ENCODE assay signal across 1 cellular context in the genomic region with DNA sequence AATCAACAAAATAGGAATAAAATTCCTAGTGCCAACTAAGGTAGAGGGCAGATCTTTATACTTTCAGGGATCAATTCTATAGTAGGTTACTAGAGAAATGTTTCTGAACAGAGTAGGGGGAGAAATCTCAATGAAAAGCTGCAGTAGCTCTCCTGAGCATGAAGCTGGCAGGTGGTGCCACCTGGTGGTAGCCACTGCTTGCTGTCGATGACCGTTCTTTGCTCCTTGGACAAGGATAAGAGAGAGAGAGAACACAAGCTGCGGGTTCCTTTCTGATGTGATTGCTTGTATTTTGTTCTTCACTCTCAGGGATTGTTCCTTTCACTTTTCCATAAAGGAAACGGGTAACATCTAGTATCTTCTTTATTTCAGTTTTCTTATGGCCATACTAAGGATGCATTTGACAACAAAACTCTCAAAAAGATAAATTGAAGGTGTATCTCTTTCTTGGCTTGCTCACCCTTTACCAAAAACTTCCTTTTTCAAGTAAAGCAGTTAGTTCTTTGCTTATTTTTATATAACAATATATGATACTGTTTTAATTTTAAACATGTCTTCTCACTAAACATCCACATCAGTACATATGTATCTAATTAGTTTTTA.
TF ChIP-seq lines count a peak whose summit lies in the region.

No MANE protein-coding gene starts in this region.

TF ChIP-seq in WTC11, 78 proteins besides CTCF, POLR2A, EP300 and RAD21 (continued from another document):
- no peak for TF ChIP-seq HMGXB4 (CRISPR knock-in tag; IDR thresholded peaks at IDR 0.05)
